8 cellular contexts compared by ENCODE assay signal in the genomic region with DNA sequence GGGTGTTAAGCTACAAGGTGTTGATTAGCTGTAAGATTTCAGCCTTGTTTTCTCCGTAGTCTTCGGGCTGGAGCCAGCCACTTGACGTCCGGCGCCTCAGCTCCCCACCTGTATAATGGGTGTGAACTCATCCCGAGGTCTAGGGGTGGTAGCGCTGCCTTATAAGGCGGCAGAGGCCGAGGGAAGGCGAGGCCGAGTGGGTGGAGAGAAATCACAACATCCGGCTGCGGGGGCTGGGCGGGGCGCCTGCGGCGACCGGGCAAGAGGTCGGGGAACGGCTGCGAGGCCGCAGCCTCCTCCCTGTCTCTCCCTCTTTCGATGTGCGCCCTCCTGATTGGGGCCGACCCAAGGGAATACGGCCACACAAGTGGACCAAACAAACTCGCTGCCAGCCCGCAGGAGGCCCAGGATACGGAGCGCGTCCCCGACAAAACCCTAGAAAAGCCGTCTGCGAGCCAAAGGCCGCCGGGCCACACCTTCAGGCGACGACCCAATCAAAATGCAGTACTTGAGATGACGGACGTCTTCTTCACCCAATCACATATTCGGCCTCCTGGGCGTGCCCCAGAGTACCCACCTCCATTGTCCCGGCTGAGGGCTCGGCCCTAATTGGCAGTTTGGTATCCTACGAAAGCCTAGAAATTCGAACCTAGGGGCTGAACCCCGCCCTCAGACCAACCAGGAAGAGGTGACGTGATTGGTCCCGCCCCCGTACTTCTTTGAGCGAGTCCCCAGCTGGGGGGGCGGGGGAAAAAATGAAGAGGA. TPM values are rescaled to one million over a fixed set of nuclear protein-coding genes. Genes with fewer than 3 reads are reported as not detected.
DNase-seq lines count a peak whose midpoint lies in the region; ATAC-seq, FAIRE-seq and TF ChIP-seq lines count a peak whose summit lies in the region.

No MANE protein-coding gene starts in this region.

- peaks cover 9% of the 10 kb centered on the region for H3K4me1 Mint-ChIP-seq in astrocyte (ENCODE audit: low read depth, unreplicated experiment)

- peaks cover 13% of the 10 kb centered on the region for H3K4me1 ChIP-seq in astrocyte (ENCODE audit: insufficient read depth, low read length)
- peaks cover 11% of the 10 kb centered on the region for H3K4me1 ChIP-seq in right cardiac atrium (ENCODE audit: control insufficient read depth, insufficient read depth, low read length)
- H3K4me1 ChIP-seq in psoas muscle, result peaks cover 14% of the 10 kb centered on the region

- peaks cover 5% of the 10 kb centered on the region for H3K36me3 Mint-ChIP-seq in astrocyte (ENCODE audit: low read depth, unreplicated experiment)

- H3K4me3 Mint-ChIP-seq in astrocyte (ENCODE audit: unreplicated experiment), result peak overlapping the region; percentile 92

- H3K27ac ChIP-seq in astrocyte (ENCODE audit: low read depth, low read length) (peak overlapping the region; percentile 71), right cardiac atrium (ENCODE audit: low read length) (peak overlapping the region; percentile 92), psoas muscle (peak overlapping the region; percentile 91)

- no peaks in the 10 kb centered on the region for H3K9me3 Mint-ChIP-seq in astrocyte (ENCODE audit: unreplicated experiment)

- H2AFZ ChIP-seq in astrocyte (ENCODE audit: low read depth, low read length), result peak overlapping the region; percentile 79

- H4K20me1 ChIP-seq in astrocyte (ENCODE audit: insufficient read depth, low read length), result peaks cover 38% of the 10 kb centered on the region

- H3K36me3 ChIP-seq in astrocyte (ENCODE audit: insufficient read depth, low read length) (no peaks in the 10 kb centered on the region), psoas muscle (ENCODE audit: insufficient read depth in 1 of 2, low read depth in 1 of 2) (peaks cover 0 to 2% of the 10 kb centered on the region in 2 donors)

- ATAC-seq in HG02973 (IDR thresholded peaks at IDR 0.05; ENCODE audit: unreplicated experiment) (peak; percentile 69), right cardiac atrium (peak; percentile 98), psoas muscle (peak; percentile 96 to 98 (median 97))

- peak overlapping the region; percentile 96 for H3K27ac Mint-ChIP-seq in astrocyte (ENCODE audit: unreplicated experiment)

- H3K27me3 Mint-ChIP-seq in astrocyte (ENCODE audit: low read depth, unreplicated experiment), result peaks cover 8% of the 10 kb centered on the region

- TF ChIP-seq CTCF in astrocyte (IDR thresholded peaks at IDR 0.05; ENCODE audit: insufficient read depth, low read depth, low read length) (no peak), psoas muscle (IDR thresholded peaks at IDR 0.05) (no peak)

- H3K79me2 ChIP-seq in astrocyte (ENCODE audit: insufficient read depth, low read length), result peaks cover 38% of the 10 kb centered on the region

- H3K4me2 ChIP-seq in astrocyte (ENCODE audit: low read length), result peak overlapping the region; percentile 81

- peak; percentile 94 for DNase-seq in GM18507 (ENCODE audit: extremely low spot score, insufficient read length, low read depth)
- DNase-seq in NCI-H1930 (lab: John Stamatoyannopoulos, UW), result peak; percentile 98
- peak; percentile 100 for DNase-seq in T-helper 22 cell (ENCODE audit: low read depth)
- DNase-seq in astrocyte (ENCODE audit: low read depth), result peak; percentile 100
- DNase-seq in right cardiac atrium, result peak; percentile 99 to 100 (median 100)
- peak; percentile 100 for DNase-seq in psoas muscle
- peak; percentile 98 for DNase-seq in urothelium cell line (ENCODE audit: low spot score)

- WGBS in right cardiac atrium, result under 1% methylated on average over 52 of the region's 52 CpGs
- 0 to 1% (median 0%) methylated on average over 44 to 52 of the region's 52 CpGs for WGBS in psoas muscle, 3 donors

- FAIRE-seq in GM18507 (lab: Jason Lieb, UNC) (peak; percentile 99), astrocyte (lab: Jason Lieb, UNC) (no peak), urothelium cell line (lab: Jason Lieb, UNC) (peak; percentile 32)

- no peaks in the 10 kb centered on the region for H3K27me3 ChIP-seq in astrocyte (ENCODE audit: insufficient read depth, low read length)
- H3K27me3 ChIP-seq in right cardiac atrium (ENCODE audit: control insufficient read depth, insufficient read depth), result no peaks in the 10 kb centered on the region
- H3K27me3 ChIP-seq in psoas muscle (ENCODE audit: insufficient read depth in 3 of 3, low read length in 2 of 3), result no peaks in the 10 kb centered on the region

- H3K9me3 ChIP-seq in astrocyte (ENCODE audit: insufficient read depth, low read depth, low read length) (no peaks in the 10 kb centered on the region), right cardiac atrium (ENCODE audit: control insufficient read depth, low read length) (no peaks in the 10 kb centered on the region), psoas muscle (no peaks in the 10 kb centered on the region)

- H3K4me3 ChIP-seq in astrocyte (ENCODE audit: insufficient read depth, low read depth, low read length) (peak overlapping the region; percentile 60), right cardiac atrium (ENCODE audit: low read length) (peak overlapping the region; percentile 57), psoas muscle (peak overlapping the region; percentile 73)

- intact Hi-C loops in right cardiac atrium (cut with DNase I), result no loop called here
- intact Hi-C loops in psoas muscle (cut with DNase I), result no loop called here

- peak overlapping the region; percentile 74 for H3K9ac ChIP-seq in astrocyte (ENCODE audit: low read length)

RNA-seq across cellular contexts. Expression of a gene that starts 0.5 kb away (rescaled TPM):
- 19.7 and 25.9 TPM in 2 replicates for total RNA-seq in astrocyte
- 10 to 100 TPM; 13.2 to 16.9 (median 15.5) TPM for total RNA-seq in right cardiac atrium
- 7.4 TPM for polyA plus RNA-seq in right cardiac atrium
- 10 to 100 TPM; 15.8 to 22.6 (median 19.1) TPM for total RNA-seq in psoas muscle
- polyA plus RNA-seq in psoas muscle, result 10 to 100 TPM; 12.3 to 14.6 (median 13.2) TPM

RNA-seq across cellular contexts. Expression of a gene that starts 16.6 kb away (rescaled TPM):
- total RNA-seq in astrocyte (2.8 and 3.0 TPM in 2 replicates), right cardiac atrium (under 1 TPM; 0.17 to 0.34 (median 0.26) TPM), psoas muscle (under 1 TPM in 1 of 4 donors, not detected in 3; 0.40 TPM)
- polyA plus RNA-seq in right cardiac atrium (0.27 TPM), psoas muscle (under 1 TPM; 0.06 to 0.81 (median 0.09) TPM)

RNA-seq across cellular contexts. Expression of a gene that starts 20.6 kb away (rescaled TPM):
- 9.9 TPM in 2 replicates for total RNA-seq in astrocyte
- total RNA-seq in right cardiac atrium, result under 1 TPM in 3 of 4 donors, not detected in 1; 0.33 to 0.45 (median 0.35) TPM
- polyA plus RNA-seq in right cardiac atrium, result 0.27 TPM
- total RNA-seq in psoas muscle, result 1 to 10 TPM in 3 of 4 donors, under 1 TPM in 1; 0.88 to 2.6 (median 1.8) TPM
- polyA plus RNA-seq in psoas muscle, result 1 to 10 TPM in 1 of 3 donors, under 1 TPM in 2; 0.39 to 3.8 (median 0.48) TPM

RNA-seq across cellular contexts. Expression of a gene that starts 25.5 kb away (rescaled TPM):
- total RNA-seq in astrocyte (not detected in 2 replicates), right cardiac atrium (not detected), psoas muscle (not detected)
- polyA plus RNA-seq in right cardiac atrium (not detected), psoas muscle (not detected)

RNA-seq across cellular contexts. Expression of a gene that starts 41.7 kb away (rescaled TPM):
- total RNA-seq in astrocyte (not detected in 2 replicates), right cardiac atrium (not detected), psoas muscle (not detected)
- polyA plus RNA-seq in right cardiac atrium (not detected), psoas muscle (not detected)

Comparison
In these comparisons a context has a peak if more than half of its experiments do, and no peak if none do; other contexts are left out.
1. Peak in every context shown above with its lines: DNase-seq, ATAC-seq, H3K4me3 ChIP-seq and H3K27ac ChIP-seq.